8 cellular contexts compared by ENCODE assay signal in genomic region chr7:141014523-141015395, GRCh38. TPM values are rescaled to one million over a fixed set of nuclear protein-coding genes. Genes with fewer than 3 reads are reported as not detected.
DNase-seq lines count a peak whose midpoint lies in the region; ATAC-seq, FAIRE-seq and TF ChIP-seq lines count a peak whose summit lies in the region.

Gene MRPS33, minus strand, starts transcription at chr7:141014952. Its CDS starts 4,319 bp downstream, at chr7:141010633.

- DNase-seq in NCI-H187 (lab: John Stamatoyannopoulos, UW) = peak; percentile 92 to 97
- peak; percentile 77 to 98 (median 91) for DNase-seq in T-helper 2 cell
- DNase-seq in right atrium auricular region (ENCODE audit: low spot score) = peak; percentile 95
- DNase-seq in psoas muscle = peak; percentile 93 to 96
- peak; percentile 94 for DNase-seq in urothelium cell line (ENCODE audit: low spot score)

- 0 to 1% (median 1%) methylated on average over 45 to 47 of the region's 47 CpGs for WGBS in psoas muscle, 3 donors

- intact Hi-C loops in psoas muscle (cut with DNase I) = loop anchor here (5.0 to 10.0 kb wide), 3 partner anchors 340 to 497 kb away; partner anchors contain the start of gene ADCK2 (in 1 of the 2)

- no peak for FAIRE-seq in urothelium cell line (lab: Jason Lieb, UNC)

- H3K4me1 ChIP-seq in right atrium auricular region (peaks cover 0 to 10% of the 10 kb centered on the region in 2 donors), psoas muscle (peaks cover 11% of the 10 kb centered on the region)

- ATAC-seq in GM18499 (IDR thresholded peaks at IDR 0.05; ENCODE audit: insufficient read depth, unreplicated experiment) (peak; percentile 97), HG02943 (IDR thresholded peaks at IDR 0.05; ENCODE audit: low read depth, unreplicated experiment) (peak; percentile 99), psoas muscle (peak; percentile 99 to 100 (median 100))

- H3K36me3 ChIP-seq in right atrium auricular region (no peaks in the 10 kb centered on the region), psoas muscle (ENCODE audit: insufficient read depth in 1 of 2, low read depth in 1 of 2) (peaks cover 0 to 8% of the 10 kb centered on the region in 2 donors)

- H3K9me3 ChIP-seq in right atrium auricular region (peaks cover 0 to 5% of the 10 kb centered on the region in 2 donors), psoas muscle (peaks cover 7% of the 10 kb centered on the region)

- H3K27me3 ChIP-seq in right atrium auricular region (no peaks in the 10 kb centered on the region), psoas muscle (ENCODE audit: insufficient read depth in 3 of 3, low read length in 2 of 3) (peaks cover 0 to 7% (median 0%) of the 10 kb centered on the region in 3 donors)

- TF ChIP-seq CTCF in right atrium auricular region (IDR thresholded peaks at IDR 0.05) (peak; percentile 33 to 77), psoas muscle (IDR thresholded peaks at IDR 0.05) (peak; percentile 15)

- H3K27ac ChIP-seq in angular gyrus (ENCODE audit: low read depth, low read length) (peak within 1 kb of the TSS; percentile 92), right atrium auricular region (peak within 1 kb of the TSS; percentile 87), psoas muscle (peak within 1 kb of the TSS; percentile 87)

- H3K4me3 ChIP-seq in right atrium auricular region (peak within 1 kb of the TSS; percentile 63 to 69), psoas muscle (peak within 1 kb of the TSS; percentile 85)

RNA-seq across cellular contexts. Expression of gene MRPS33, which starts in this region (rescaled TPM):
- total RNA-seq in right atrium auricular region (10 to 100 TPM; 36.1 to 47.4 TPM), psoas muscle (100 to 1,000 TPM in 2 of 4 donors, 10 to 100 TPM in 2; 70.5 to 105 (median 93.7) TPM)
- 100 to 1,000 TPM in 2 of 3 donors, 10 to 100 TPM in 1; 96.5 to 131 (median 124) TPM for polyA plus RNA-seq in psoas muscle

Comparison
In these comparisons a context has a peak if more than half of its experiments do, and no peak if none do; other contexts are left out.
1. Peak in every context shown above with its lines: DNase-seq, ATAC-seq, H3K4me3 ChIP-seq and H3K27ac ChIP-seq.